In the genomic region with DNA sequence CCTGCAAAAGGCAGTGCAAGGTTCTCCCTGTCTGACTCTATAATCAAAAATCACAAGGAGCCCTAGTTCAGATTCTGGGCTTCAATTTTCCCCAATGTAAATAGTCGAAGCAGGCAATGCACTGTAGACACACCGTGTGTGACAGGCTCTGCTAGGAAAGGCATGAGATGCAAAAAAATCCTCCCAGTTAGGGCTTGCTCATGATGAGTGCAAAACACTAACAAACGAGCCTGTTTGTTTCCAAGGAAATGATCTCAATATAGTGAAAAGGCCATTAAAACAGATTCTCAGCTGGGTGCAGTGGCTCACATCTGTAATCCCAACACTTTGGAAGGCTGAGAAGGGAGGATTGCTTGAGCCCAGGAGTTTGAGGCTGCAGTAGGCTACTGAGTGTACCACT, we compare ENCODE assay signal across 18 cellular contexts. TPM values are rescaled to one million over a fixed set of nuclear protein-coding genes. Genes with fewer than 3 reads are reported as not detected.
DNase-seq lines count a peak whose midpoint lies in the region; ATAC-seq and TF ChIP-seq lines count a peak whose summit lies in the region.
"Had no signal": no experiment of that assay in that cellular context is flagged by ENCODE, and none has a peak within 500 bp of the region (broad histone marks: within the 10 kb centered on the region; RNA-seq: fewer than 3 reads in every experiment).

No MANE protein-coding gene starts in this region.

- TF ChIP-seq CTCF in left ventricle myocardium inferior (IDR thresholded peaks at IDR 0.05; ENCODE audit: borderline replicate concordance) (no peak), transverse colon (IDR thresholded peaks at IDR 0.05) (no peak)

- 52 to 64% methylated on average over 2 to 3 of the region's 3 CpGs for WGBS in transverse colon (ENCODE audit: low coverage in 1 of 2), 2 donors

- in situ Hi-C loops in transverse colon (cut with MboI; ENCODE audit: low pct_ligation_motif_present in 1 of 4, low pct_unique_long_range_greater_than_20kb in 1 of 4, low sequenced_read_pairs in 3 of 4), result no loop called here

- ATAC-seq in Right ventricle myocardium inferior (no peak), HG02973 (IDR thresholded peaks at IDR 0.05; ENCODE audit: unreplicated experiment) (no peak), GM19397 (IDR thresholded peaks at IDR 0.05; ENCODE audit: unreplicated experiment) (no peak)
- ATAC-seq: activated CD4-positive, CD25-positive, alpha-beta regulatory T cell treated with anti-CD3 and anti-CD28 coated beads, Interleukin-2, amount 50 U/mL, for 24 hours; activated CD8-positive, alpha-beta memory T cell treated with anti-CD3 and anti-CD28 coated beads, Interleukin-2, amount 10 ng/mL, durations not matched to agents 7 days and 5 days; T-helper 17 cell had no signal

- TF ChIP-seq POLR2A in transverse colon (IDR thresholded peaks at IDR 0.05), result no peak

- TF ChIP-seq EP300 in transverse colon (IDR thresholded peaks at IDR 0.05; ENCODE audit: low read depth), result no peak

- peaks cover 89% of the 10 kb centered on the region for H3K4me1 ChIP-seq in left ventricle myocardium inferior
- peaks cover 22 to 42% (median 24%) of the 10 kb centered on the region in 4 donors for H3K4me1 ChIP-seq in transverse colon

- peak overlapping the region; percentile 72 for H3K27ac ChIP-seq in left ventricle myocardium inferior (replicated peaks)
- peak overlapping the region; percentile 44 to 74 (median 66) for H3K27ac ChIP-seq in transverse colon

- DNase-seq in left ventricle myocardium inferior (no peak), Right ventricle myocardium inferior (ENCODE audit: missing footprints) (no peak), dermis blood vessel endothelial cell (peak; percentile 25), pons (ENCODE audit: low spot score) (peak; percentile 80), transverse colon (no peak), NCI-H187 treated with DMSO at 0.1 percent for 48 hours (lab: John Stamatoyannopoulos, UW) (no peak)
- DNase-seq: activated CD8-positive, alpha-beta memory T cell treated with anti-CD3 and anti-CD28 coated beads, Interleukin-2, amount 10 ng/mL, durations not matched to agents 7 days and 5 days; activated effector memory CD4-positive, alpha-beta T cell treated with Interleukin-2 at 50 U/mL for 16 hours; head of caudate nucleus; islet precursor cell; NCI-H1417 treated with DMSO at 0.1 percent for 48 hours; NCI-H2227 treated with DMSO at 0.1 percent for 48 hours; NK-92 treated with Interleukin-12 subunit alpha and Interleukin-12 subunit beta, amount 100 ng/mL, for 24 hours; nucleus accumbens; T-helper 17 cell had no signal

- H3K27me3 ChIP-seq in left ventricle myocardium inferior (ENCODE audit: low read depth), result no peaks in the 10 kb centered on the region
- no peaks in the 10 kb centered on the region for H3K27me3 ChIP-seq in transverse colon

- no peaks in the 10 kb centered on the region for H3K36me3 ChIP-seq in left ventricle myocardium inferior
- no peaks in the 10 kb centered on the region for H3K36me3 ChIP-seq in transverse colon

- no peaks in the 10 kb centered on the region for H3K9me3 ChIP-seq in left ventricle myocardium inferior (replicated peaks)
- no peaks in the 10 kb centered on the region for H3K9me3 ChIP-seq in transverse colon

- intact Hi-C loops in left ventricle myocardium inferior (cut with micrococcal nuclease) (no loop called here), Right ventricle myocardium inferior (cut with DNase I) (loop anchor here (5.0 kb wide), 1 partner anchor 46 kb away; no protein-coding TSS in a partner anchor), transverse colon (cut with DNase I; ENCODE audit: low total_unique reads) (no loop called here)

- H3K4me3 ChIP-seq in left ventricle myocardium inferior (no peak overlapping the region), transverse colon (no peak overlapping the region)

RNA-seq across cellular contexts. Expression of a gene that starts 55.7 kb away (rescaled TPM):
- total RNA-seq in left ventricle myocardium inferior (9.0 TPM), Right ventricle myocardium inferior (9.4 TPM), dermis blood vessel endothelial cell (33.8 and 36.1 TPM in 2 replicates), transverse colon (10 to 100 TPM; 10.3 to 47.5 (median 19.6) TPM)

Comparison
In these comparisons a context has a peak if more than half of its experiments do, and no peak if none do; other contexts are left out.
1. DNase-seq: peak in dermis blood vessel endothelial cell (single experiment) and pons (single experiment); none in left ventricle myocardium inferior (single experiment), Right ventricle myocardium inferior (single experiment), transverse colon (single experiment) and NCI-H187 treated with DMSO at 0.1 percent for 48 hours (single experiment).